ENCODE assay signal across 25 cellular contexts in the genomic region with DNA sequence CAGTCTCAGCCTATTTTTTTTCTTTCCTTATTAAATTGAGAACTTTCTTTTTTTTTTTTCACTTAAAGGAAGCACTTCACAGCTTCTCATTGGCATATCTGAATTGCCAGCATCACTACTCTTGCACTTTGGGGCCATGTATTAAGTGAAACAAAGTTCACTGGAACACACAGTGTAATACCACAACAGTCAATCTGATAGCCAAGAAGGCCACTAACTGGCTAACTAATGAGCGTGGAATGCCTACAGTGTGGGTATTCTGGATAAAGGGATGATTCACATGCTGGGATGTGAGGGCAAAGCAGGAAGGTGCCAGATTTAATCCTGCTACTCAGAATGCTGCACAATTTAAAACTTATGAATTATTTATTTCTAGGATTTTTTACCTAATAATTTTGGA. TPM values are rescaled to one million over a fixed set of nuclear protein-coding genes. Genes with fewer than 3 reads are reported as not detected.
DNase-seq lines count a peak whose midpoint lies in the region; ATAC-seq, FAIRE-seq and TF ChIP-seq lines count a peak whose summit lies in the region.
"Had no signal": no experiment of that assay in that cellular context is flagged by ENCODE, and none has a peak within 500 bp of the region (broad histone marks: within the 10 kb centered on the region; RNA-seq: fewer than 3 reads in every experiment).

No MANE protein-coding gene starts in this region.

- TF ChIP-seq CTCF in fibroblast of mammary gland (conservative IDR thresholded peaks at IDR 0.05; ENCODE audit: control insufficient read depth, insufficient read depth, low read depth, low read length) (no peak), HepG2 (CRISPR knock-in tag; IDR thresholded peaks at IDR 0.05) (no peak)

- H3K79me2 ChIP-seq in GM23248 (ENCODE audit: insufficient read depth) = no peaks in the 10 kb centered on the region
- no peaks in the 10 kb centered on the region for H3K79me2 ChIP-seq in HepG2 (ENCODE audit: insufficient read depth, low read length)

- no peaks in the 10 kb centered on the region for H3K27me3 ChIP-seq in GM23248 (replicated peaks; ENCODE audit: insufficient read depth)
- no peaks in the 10 kb centered on the region for H3K27me3 ChIP-seq in HepG2 (ENCODE audit: control insufficient read depth in 1 of 2, insufficient read depth in 2 of 2, low read length in 2 of 2)
- H3K27me3 ChIP-seq: right lobe of liver had no signal

- TF ChIP-seq EP300 in HepG2 (IDR thresholded peaks at IDR 0.05; ENCODE audit: low read depth in 2 of 2, low read length in 2 of 2) (no peak), HepG2 (CRISPR knock-in tag; IDR thresholded peaks at IDR 0.05; ENCODE audit: borderline replicate concordance) (no peak)

- POLR2A ChIA-PET in HepG2 (lab: Yijun Ruan, JAX) = no interaction called here

- H3F3A ChIP-seq in GM23248 (ENCODE audit: insufficient read depth) = peaks cover 8% of the 10 kb centered on the region; the same call in 1 of the 2 replicates

- in situ Hi-C loops in GM23248 (cut with MboI) = no loop called here
- in situ Hi-C loops in HepG2 (cut with HindIII; ENCODE audit: extremely low pct_ligation_motif_present, low pct_unique_long_range_greater_than_20kb) = no loop called here

- H3K4me3 ChIP-seq in GM23248 (no peak overlapping the region), fibroblast of mammary gland (ENCODE audit: control insufficient read depth, low read depth, low read length) (no peak overlapping the region), HepG2 (replicated peaks in 1 of 3; ENCODE audit: insufficient read depth in 1 of 3, low read depth in 2 of 3, low read length in 3 of 3) (no peak overlapping the region)
- H3K4me3 ChIP-seq: GM12878, mucosa of descending colon, right lobe of liver, stomach had no signal

- DNase-seq in GM23248 (peak; percentile 84), RKO (ENCODE audit: low spot score) (peak; percentile 44), fibroblast of mammary gland (ENCODE audit: low read depth) (peak; percentile 61), renal cortical epithelial cell (ENCODE audit: low read depth) (peak; percentile 87), HepG2 (ENCODE audit: low spot score) (no peak)
- DNase-seq: activated CD8-positive, alpha-beta T cell treated with anti-CD3 and anti-CD28 coated beads for 36 hours; activated T-cell treated with anti-CD3 and anti-CD28 coated beads, Interleukin-2, amount 50 U/mL, for 4 hours; Caco-2; effector CD4-positive, alpha-beta T cell; GDM1; mucosa of descending colon; NCI-H1417 treated with DMSO at 0.1 percent for 48 hours; NCI-H2171; right lobe of liver; stimulated activated CD4-positive, alpha-beta T cell treated with anti-CD3 and anti-CD28 coated beads, Interleukin-1b, Interleukin-23, amount 100 ng/mL, for 48 hours; stomach; T-cell had no signal

- 71 to 89% methylated on average over 1 of the region's 1 CpG for WGBS in GM23248 (ENCODE audit: low coverage in 1 of 2, low lambda C conversion rate in 2 of 2, missing lambda C conversion rate in 2 of 2), 2 experiments
- WGBS in HepG2 (ENCODE audit: low lambda C conversion rate) = 43% methylated on average over 1 of the region's 1 CpG

- no peaks in the 10 kb centered on the region for H4K20me1 ChIP-seq in GM23248 (ENCODE audit: insufficient read depth)
- H4K20me1 ChIP-seq in HepG2 (ENCODE audit: insufficient read depth, low read length) = no peaks in the 10 kb centered on the region

- H3K9me2 ChIP-seq in GM23248 (ENCODE audit: insufficient read depth) = no peaks in the 10 kb centered on the region

- no TSS peak for BruUV-seq in HepG2 (replicated peaks; lab: Mats Ljungman, UMichigan)

- no peaks in the 10 kb centered on the region for H3K9me3 ChIP-seq in GM23248 (ENCODE audit: low read depth)
- H3K9me3 ChIP-seq in HepG2 (ENCODE audit: low read length) = no peaks in the 10 kb centered on the region
- H3K9me3 ChIP-seq: Caco-2, mucosa of descending colon, right lobe of liver, stomach had no signal

- no peak for ATAC-seq in GM21786 (IDR thresholded peaks at IDR 0.05; ENCODE audit: unreplicated experiment)
- ATAC-seq in HepG2 = no peak
- no peak for ATAC-seq in HG02840 (IDR thresholded peaks at IDR 0.05; ENCODE audit: low FRiP score, unreplicated experiment)
- ATAC-seq in GM19395 (IDR thresholded peaks at IDR 0.05; ENCODE audit: unreplicated experiment) = no peak
- ATAC-seq: activated CD8-positive, alpha-beta T cell treated with anti-CD3 and anti-CD28 coated beads for 36 hours; activated T-cell treated with anti-CD3 and anti-CD28 coated beads, Interleukin-2, amount 50 U/mL, for 4 hours; left lobe of liver; mucosa of descending colon; Right ventricle myocardium inferior; T-cell; WTC11 had no signal

- intact Hi-C loops in HepG2 (cut with micrococcal nuclease; ENCODE audit: unreplicated experiment) = no loop called here

- H3K27ac ChIP-seq in GM23248 = no peak overlapping the region
- no peak overlapping the region for H3K27ac ChIP-seq in HepG2 (ENCODE audit: extremely low read length, insufficient read depth, low read length)
- H3K27ac ChIP-seq: right lobe of liver, stomach had no signal

- FAIRE-seq in HepG2 (lab: Jason Lieb, UNC) = no peak
- FAIRE-seq: frontal cortex had no signal

- no peak overlapping the region for H3K9ac ChIP-seq in GM23248
- H3K9ac ChIP-seq in HepG2 (ENCODE audit: insufficient read depth, low read depth, low read length) = no peak overlapping the region

- H3K36me3 ChIP-seq in GM23248 (ENCODE audit: low read depth) = no peaks in the 10 kb centered on the region
- H3K36me3 ChIP-seq in HepG2 (replicated peaks in 1 of 2; ENCODE audit: control insufficient read depth in 1 of 2, insufficient read depth in 2 of 2, low read length in 2 of 2) = no peaks in the 10 kb centered on the region
- H3K36me3 ChIP-seq: right lobe of liver, stomach had no signal

- peaks cover 17% of the 10 kb centered on the region for H3K4me1 ChIP-seq in GM23248 (ENCODE audit: insufficient read depth)
- H3K4me1 ChIP-seq in HepG2 (ENCODE audit: insufficient read depth, low read length) = peaks cover 16% of the 10 kb centered on the region
- H3K4me1 ChIP-seq: Caco-2, right lobe of liver, stomach had no signal

- H2AFZ ChIP-seq in GM23248 (no peak overlapping the region), HepG2 (ENCODE audit: low read length) (no peak overlapping the region)

- CTCF ChIA-PET in HepG2 (lab: Yijun Ruan, JAX; ENCODE audit: low intra/inter-chr PET ratio, low total read pairs) = no interaction called here

- no peak for TF ChIP-seq RAD21 in HepG2 (CRISPR knock-in tag; IDR thresholded peaks at IDR 0.05)

- TF ChIP-seq POLR2A in HepG2 (IDR thresholded peaks at IDR 0.05; ENCODE audit: insufficient read depth in 1 of 2, low read depth in 2 of 2, low read length in 2 of 2) = no peak

- H3K4me2 ChIP-seq in GM23248 (ENCODE audit: unreplicated experiment) (peak overlapping the region; percentile 40), HepG2 (ENCODE audit: low read depth, low read length) (no peak overlapping the region)

RNA-seq across cellular contexts. Expression of gene C18orf63, which starts 11.7 kb away (rescaled TPM):
- not detected in 2 replicates for total RNA-seq in GM23248 (2014; rRNA removed; shearing (Covaris generic))
- polyA plus RNA-seq in GM23248 (2016; fragmentation: Nextera tagmentation; extraction: Ambion mirVana) (not detected in 2 replicates), HepG2 (2011; rRNA removed) (0.01 TPM in 1 of 2 replicates, not detected in the other)
- total RNA-seq in renal cortical epithelial cell (not detected in 2 replicates), HepG2 (2016; rRNA removed; fragmentation: Illumina TruSeq; extraction: Trizol) (not detected in 2 replicates)
- total RNA-seq in HepG2 (2016; cell fraction: cytosol; rRNA removed; fragmentation: Illumina TruSeq; extraction: Trizol; ENCODE audit: low read depth) = not detected in 2 replicates
- not detected in 2 replicates for total RNA-seq in HepG2 (2016; cell fraction: insoluble cytoplasmic fraction; rRNA removed; fragmentation: Illumina TruSeq; extraction: Trizol)
- not detected in 2 replicates for total RNA-seq in HepG2 (2016; cell fraction: membrane; rRNA removed; fragmentation: Illumina TruSeq; extraction: Trizol)
- total RNA-seq in HepG2 (2016; cell fraction: nucleus; rRNA removed; fragmentation: Illumina TruSeq; extraction: Trizol) = not detected in 2 replicates
- polyA plus RNA-seq in HepG2 (2011; cell fraction: cytosol; rRNA removed) = not detected in 2 replicates
- not detected in 2 replicates for polyA plus RNA-seq in HepG2 (2011; cell fraction: nucleus; rRNA removed)
- not detected in 2 replicates for polyA plus RNA-seq in HepG2 (2012)
- polyA plus RNA-seq in HepG2 (2016; cell fraction: cytosol; fragmentation: Illumina TruSeq; extraction: Trizol; ENCODE audit: low read depth) = not detected in 2 replicates
- polyA plus RNA-seq in HepG2 (2016; cell fraction: insoluble cytoplasmic fraction; fragmentation: Illumina TruSeq; extraction: Trizol; ENCODE audit: low read depth) = not detected in 2 replicates
- polyA plus RNA-seq in HepG2 (2016; cell fraction: membrane; fragmentation: Illumina TruSeq; extraction: Trizol; ENCODE audit: low read depth) = not detected in 2 replicates
- polyA plus RNA-seq in HepG2 (2016; cell fraction: nucleus; fragmentation: Illumina TruSeq; extraction: Trizol; ENCODE audit: insufficient read depth, low read depth) = not detected in 2 replicates
- polyA minus RNA-seq in HepG2 (2011; rRNA and poly(A)+ RNA removed; ENCODE audit: low replicate concordance) = not detected in 2 replicates
- polyA minus RNA-seq in HepG2 (2011; cell fraction: cytosol; rRNA and poly(A)+ RNA removed) = not detected in 2 replicates
- not detected in 2 replicates for polyA minus RNA-seq in HepG2 (2011; cell fraction: nucleus; rRNA and poly(A)+ RNA removed)
- total RNA-seq: activated CD8-positive, alpha-beta T cell treated with anti-CD3 and anti-CD28 coated beads for 36 hours; activated T-cell treated with anti-CD3 and anti-CD28 coated beads, Interleukin-2, amount 50 U/mL, for 4 hours; Caco-2; frontal cortex; GM12878; left lobe of liver; mucosa of descending colon; right lobe of liver; Right ventricle myocardium inferior; stomach; T-cell; WTC11 had no signal
- polyA plus RNA-seq: GM12878, stomach had no signal

RNA-seq across cellular contexts. Expression of gene CYB5A, which starts 12.2 kb away (rescaled TPM):
- total RNA-seq in GM23248 (2014; rRNA removed; shearing (Covaris generic)) = 21.5 and 55.0 TPM in 2 replicates
- polyA plus RNA-seq in GM23248 (2016; fragmentation: Nextera tagmentation; extraction: Ambion mirVana) = 114 and 117 TPM in 2 replicates
- 163 and 256 TPM in 2 replicates for total RNA-seq in renal cortical epithelial cell
- 356 and 411 TPM in 2 replicates for total RNA-seq in HepG2 (2016; rRNA removed; fragmentation: Illumina TruSeq; extraction: Trizol)
- total RNA-seq in HepG2 (2016; cell fraction: cytosol; rRNA removed; fragmentation: Illumina TruSeq; extraction: Trizol; ENCODE audit: low read depth) = 374 and 466 TPM in 2 replicates
- total RNA-seq in HepG2 (2016; cell fraction: insoluble cytoplasmic fraction; rRNA removed; fragmentation: Illumina TruSeq; extraction: Trizol) = 373 and 443 TPM in 2 replicates
- 360 and 432 TPM in 2 replicates for total RNA-seq in HepG2 (2016; cell fraction: membrane; rRNA removed; fragmentation: Illumina TruSeq; extraction: Trizol)
- 129 and 140 TPM in 2 replicates for total RNA-seq in HepG2 (2016; cell fraction: nucleus; rRNA removed; fragmentation: Illumina TruSeq; extraction: Trizol)
- 215 and 233 TPM in 2 replicates for polyA plus RNA-seq in HepG2 (2011; rRNA removed)
- 375 and 416 TPM in 2 replicates for polyA plus RNA-seq in HepG2 (2011; cell fraction: cytosol; rRNA removed)
- polyA plus RNA-seq in HepG2 (2011; cell fraction: nucleus; rRNA removed) = 94.1 and 130 TPM in 2 replicates
- polyA plus RNA-seq in HepG2 (2012) = 216 and 218 TPM in 2 replicates
- polyA plus RNA-seq in HepG2 (2016; cell fraction: cytosol; fragmentation: Illumina TruSeq; extraction: Trizol; ENCODE audit: low read depth) = 479 and 611 TPM in 2 replicates
- 473 and 479 TPM in 2 replicates for polyA plus RNA-seq in HepG2 (2016; cell fraction: insoluble cytoplasmic fraction; fragmentation: Illumina TruSeq; extraction: Trizol; ENCODE audit: low read depth)
- 378 and 460 TPM in 2 replicates for polyA plus RNA-seq in HepG2 (2016; cell fraction: membrane; fragmentation: Illumina TruSeq; extraction: Trizol; ENCODE audit: low read depth)
- polyA plus RNA-seq in HepG2 (2016; cell fraction: nucleus; fragmentation: Illumina TruSeq; extraction: Trizol; ENCODE audit: insufficient read depth, low read depth) = 240 and 246 TPM in 2 replicates
- polyA minus RNA-seq in HepG2 (2011; rRNA and poly(A)+ RNA removed; ENCODE audit: low replicate concordance) = 0.14 and 63.3 TPM in 2 replicates
- polyA minus RNA-seq in HepG2 (2011; cell fraction: cytosol; rRNA and poly(A)+ RNA removed) = 74.5 and 95.0 TPM in 2 replicates
- polyA minus RNA-seq in HepG2 (2011; cell fraction: nucleus; rRNA and poly(A)+ RNA removed) = 40.4 and 58.9 TPM in 2 replicates
